Comparison of ENCODE assay signal across 8 cellular contexts in the genomic region with DNA sequence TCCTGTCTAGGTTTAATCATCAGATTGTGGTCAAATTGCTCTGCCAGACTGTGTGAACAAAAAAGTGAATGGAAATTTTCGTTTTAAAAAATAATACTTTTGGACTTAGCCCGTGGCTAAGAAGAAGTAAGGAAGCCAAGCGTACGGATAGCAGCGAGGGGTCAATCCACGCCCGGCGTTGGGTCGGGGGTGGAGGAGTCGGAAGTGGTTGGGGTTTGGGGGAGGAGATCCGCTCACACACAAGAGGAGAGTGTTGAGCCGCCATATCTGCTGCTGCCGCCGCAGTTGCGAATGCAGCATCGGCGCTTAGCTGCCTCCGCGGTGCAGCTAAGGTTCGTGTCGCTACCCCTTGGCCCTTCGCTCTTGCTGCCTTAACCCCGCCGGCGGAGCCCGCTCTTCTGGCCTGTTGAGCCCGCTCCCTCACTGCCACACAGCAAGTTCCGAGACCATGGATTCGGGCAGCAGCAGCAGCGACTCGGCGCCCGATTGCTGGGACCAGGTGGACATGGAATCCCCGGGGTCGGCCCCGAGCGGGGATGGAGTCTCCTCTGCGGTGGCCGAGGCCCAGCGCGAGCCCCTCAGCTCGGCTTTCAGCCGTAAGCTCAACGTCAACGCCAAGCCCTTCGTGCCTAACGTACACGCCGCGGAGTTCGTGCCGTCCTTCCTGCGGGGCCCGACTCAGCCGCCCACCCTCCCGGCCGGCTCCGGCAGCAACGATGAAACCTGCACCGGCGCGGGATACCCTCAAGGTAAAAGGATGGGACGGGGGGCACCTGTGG. TPM values are rescaled to one million over a fixed set of nuclear protein-coding genes. Genes with fewer than 3 reads are reported as not detected.
DNase-seq lines count a peak whose midpoint lies in the region; ATAC-seq and TF ChIP-seq lines count a peak whose summit lies in the region.

A gene (plus strand): TSS at position 264 of the 779 bp plus-strand sequence. CDS start 185 bp downstream, at position 449.

- no peaks in the 10 kb centered on the region for H3K36me3 ChIP-seq in testis (ENCODE audit: low read depth, missing control alignments)

- ATAC-seq in GM19023 (IDR thresholded peaks at IDR 0.05; ENCODE audit: unreplicated experiment) (peak; percentile 96), HG03280 (IDR thresholded peaks at IDR 0.05; ENCODE audit: unreplicated experiment) (peak; percentile 92), omental fat pad (ENCODE audit: low FRiP score) (peak; percentile 66)

- H3K4me3 ChIP-seq in testis = peak within 1 kb of the TSS; percentile 66 to 74

- no peak for TF ChIP-seq CTCF in omental fat pad (IDR thresholded peaks at IDR 0.05)
- TF ChIP-seq CTCF in testis (IDR thresholded peaks at IDR 0.05) = no peak

- intact Hi-C loops in testis (cut with DNase I; ENCODE audit: low total_unique reads) = no loop called here

- H3K27me3 ChIP-seq in testis = no peaks in the 10 kb centered on the region

- peak within 1 kb of the TSS; percentile 76 to 77 for H3K27ac ChIP-seq in testis

- no peaks in the 10 kb centered on the region for H3K4me1 ChIP-seq in testis

- TF ChIP-seq POLR2A in testis (IDR thresholded peaks at IDR 0.05) = no peak

- no peaks in the 10 kb centered on the region for H3K9me3 ChIP-seq in testis

- 0% methylated on average over 4 to 33 of the region's 63 CpGs for WGBS in testis, 2 donors

- DNase-seq in AG20443 (ENCODE audit: low spot score) (peak; percentile 78), OCI-M1 (lab: John Stamatoyannopoulos, UW) (peak; percentile 80), glomerular endothelial cell (ENCODE audit: extremely low read depth, low read depth, low spot score) (peak; percentile 18), omental fat pad (ENCODE audit: low spot score) (no peak), testis (peak; percentile 87)
- DNase-seq in activated naive CD4-positive, alpha-beta T cell (lab: John Stamatoyannopoulos, UW) = peak; percentile 3 to 33 (median 10)

RNA-seq across cellular contexts. Expression of the gene that starts here (rescaled TPM):
- total RNA-seq in glomerular endothelial cell (7.2 and 8.1 TPM in 2 replicates), omental fat pad (1 to 10 TPM; 3.1 to 5.2 (median 4.2) TPM), testis (10 to 100 TPM; 25.0 to 25.7 TPM)
- polyA plus RNA-seq in testis (ENCODE audit: insufficient read depth, low read depth, low replicate concordance) = 24.3 TPM
